10 cellular contexts compared by ENCODE assay signal in the genomic region with DNA sequence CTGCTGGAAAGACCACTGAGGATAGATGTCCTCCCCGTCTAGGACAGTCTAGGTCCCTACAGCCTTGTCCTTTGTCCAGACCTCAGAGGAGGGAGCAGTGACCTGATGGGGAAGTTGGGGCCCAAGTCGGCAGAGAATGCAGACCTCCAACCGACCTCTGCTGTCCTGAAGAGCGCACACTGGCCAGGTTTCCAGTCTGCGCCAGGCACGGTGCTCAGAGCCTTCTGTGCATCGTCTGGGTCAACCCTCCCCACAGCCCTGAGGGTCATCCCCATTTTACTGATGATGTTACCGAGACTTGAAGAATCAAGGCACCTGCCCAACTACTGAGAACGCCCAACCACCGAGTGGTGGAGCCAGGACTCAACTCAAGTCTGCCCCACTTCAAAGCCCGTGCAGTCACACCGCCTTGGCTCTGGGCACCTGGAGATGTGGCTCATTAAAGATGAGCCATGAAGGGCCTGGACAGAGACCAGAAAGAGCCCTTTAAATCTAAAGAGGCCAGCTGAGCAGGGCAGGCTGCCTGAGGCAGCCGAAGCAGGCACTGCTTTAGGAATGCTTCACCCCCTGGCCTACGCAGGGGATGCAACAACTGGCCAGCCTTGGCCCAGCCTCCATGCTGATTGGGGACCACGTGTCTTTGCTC. TPM values are rescaled to one million over a fixed set of nuclear protein-coding genes. Genes with fewer than 3 reads are reported as not detected.
DNase-seq lines count a peak whose midpoint lies in the region; ATAC-seq and TF ChIP-seq lines count a peak whose summit lies in the region.
"Had no signal": no experiment of that assay in that cellular context is flagged by ENCODE, and none has a peak within 500 bp of the region (broad histone marks: within the 10 kb centered on the region; RNA-seq: fewer than 3 reads in every experiment).

No MANE protein-coding gene starts in this region.

- peaks cover 0 to 12% (median 0%) of the 10 kb centered on the region in 9 donors for H3K36me3 ChIP-seq in heart left ventricle

- 41 to 52% (median 45%) methylated on average over 10 to 15 of the region's 15 CpGs for WGBS in heart left ventricle, 4 donors

- peak overlapping the region; percentile 98 to 100 for H3K27ac Mint-ChIP-seq in natural killer cell

- peaks cover 81 to 87% of the 10 kb centered on the region in 2 donors for H3K4me1 Mint-ChIP-seq in natural killer cell

- TF ChIP-seq CTCF in heart left ventricle (IDR thresholded peaks at IDR 0.05) (no peak), astrocyte of the spinal cord (IDR thresholded peaks at IDR 0.05; ENCODE audit: low read depth, low read length) (no peak), natural killer cell (IDR thresholded peaks at IDR 0.05) (no peak)

- no peaks in the 10 kb centered on the region for H3K27me3 Mint-ChIP-seq in natural killer cell (ENCODE audit: low read depth in 2 of 2)

- H3K4me1 ChIP-seq in heart left ventricle = peaks cover 33 to 84% (median 74%) of the 10 kb centered on the region in 12 donors

- H3K9me3 Mint-ChIP-seq in natural killer cell = no peaks in the 10 kb centered on the region

- ATAC-seq in heart left ventricle (no peak), left ventricle myocardium superior (no peak), natural killer cell (no peak), HG02885 (IDR thresholded peaks at IDR 0.05; ENCODE audit: poor library complexity, unreplicated experiment) (no peak)

- H3K27ac ChIP-seq in heart left ventricle = peak overlapping the region; percentile 89 to 100 (median 99)

- TF ChIP-seq POLR2A in heart left ventricle (IDR thresholded peaks at IDR 0.05) = no peak

- no peaks in the 10 kb centered on the region for H3K27me3 ChIP-seq in heart left ventricle

- in situ Hi-C loops in astrocyte of the spinal cord (cut with HindIII; ENCODE audit: low sequenced_read_pairs) = no loop called here

- H3K9me3 ChIP-seq in heart left ventricle = no peaks in the 10 kb centered on the region

- peak overlapping the region; percentile 77 for H3K4me3 Mint-ChIP-seq in natural killer cell

- intact Hi-C loops in heart left ventricle (cut with DNase I) = no loop called here
- intact Hi-C loops in left ventricle myocardium superior (cut with micrococcal nuclease) = no loop called here
- intact Hi-C loops in natural killer cell (cut with micrococcal nuclease) = loop anchor here (2.0 kb wide), 1 partner anchor 17 kb away; no protein-coding TSS in a partner anchor

- DNase-seq in heart left ventricle (peak in 2 of 5 donors; percentile 18 to 26), left ventricle myocardium superior (no peak), astrocyte of the spinal cord (ENCODE audit: low read depth, low spot score) (peak; percentile 18), natural killer cell (no peak), ureter (ENCODE audit: low spot score) (peak; percentile 37), hepatic stellate cell (ENCODE audit: low spot score) (no peak)
- DNase-seq in activated CD4-positive, CD25-positive, alpha-beta regulatory T cell (lab: John Stamatoyannopoulos, UW) = no peak
- DNase-seq: COR-L47, NCI-H2107 had no signal

- H3K4me3 ChIP-seq in heart left ventricle (peak overlapping the region in 3 of 12 donors; percentile 2 to 97 (median 4)), astrocyte of the spinal cord (ENCODE audit: low read depth, low read length) (no peak overlapping the region)

- H3K36me3 Mint-ChIP-seq in natural killer cell = peaks cover 6% of the 10 kb centered on the region

RNA-seq across cellular contexts. Expression of a gene that starts 4.4 kb away (rescaled TPM):
- total RNA-seq in heart left ventricle (10 to 100 TPM; 18.4 to 90.2 (median 27.7) TPM), left ventricle myocardium superior (27.6 TPM), natural killer cell (100 to 1,000 TPM; 172 to 225 (median 176) TPM), ureter (18.3 TPM)
- 10 to 100 TPM; 19.3 to 70.0 TPM for polyA plus RNA-seq in heart left ventricle

RNA-seq across cellular contexts. Expression of a gene that starts 19.8 kb away (rescaled TPM):
- 1 to 10 TPM; 1.2 to 4.9 (median 3.2) TPM for total RNA-seq in heart left ventricle
- polyA plus RNA-seq in heart left ventricle = 1 to 10 TPM in 1 of 2 donors, under 1 TPM in 1; 0.62 to 2.2 TPM
- total RNA-seq in left ventricle myocardium superior = 1.2 TPM
- under 1 TPM; 0.07 to 0.15 (median 0.11) TPM for total RNA-seq in natural killer cell
- 0.55 TPM for total RNA-seq in ureter

Comparison
In these comparisons a context has a peak if more than half of its experiments do, and no peak if none do; other contexts are left out.
1. DNase-seq: peak in astrocyte of the spinal cord (single experiment) and ureter (single experiment); none in left ventricle myocardium superior (single experiment), natural killer cell (single experiment), activated CD4-positive, CD25-positive, alpha-beta regulatory T cell (0 of 4) and hepatic stellate cell (single experiment).